ENCODE assay signal across 26 cellular contexts in genomic region chr19:6229951-6230712, GRCh38. TPM values are rescaled to one million over a fixed set of nuclear protein-coding genes. Genes with fewer than 3 reads are reported as not detected.
DNase-seq lines count a peak whose midpoint lies in the region; ATAC-seq and TF ChIP-seq lines count a peak whose summit lies in the region.
"Had no signal": no experiment of that assay in that cellular context is flagged by ENCODE, and none has a peak within 500 bp of the region (broad histone marks: within the 10 kb centered on the region; RNA-seq: fewer than 3 reads in every experiment).

No MANE protein-coding gene starts in this region.

- no peaks in the 10 kb centered on the region for H3K27me3 Mint-ChIP-seq in Caco-2 (ENCODE audit: insufficient read depth, unreplicated experiment)
- H3K27me3 Mint-ChIP-seq: activated T-cell treated with anti-CD3 and anti-CD28 coated beads, Interleukin-2, amount 50 U/mL, for 24 hours; dendritic cell treated with granulocyte-macrophage colony-stimulating factor and Interleukin-4, amounts not matched to agents 40 ng/mL and 50 ng/mL, for 4 days had no signal

- no peaks in the 10 kb centered on the region for H3K27me3 ChIP-seq in cardiac muscle cell
- no peaks in the 10 kb centered on the region for H3K27me3 ChIP-seq in right atrium auricular region
- H3K27me3 ChIP-seq in IMR-90 (ENCODE audit: control insufficient read depth, insufficient read depth, low read length) = no peaks in the 10 kb centered on the region
- no peaks in the 10 kb centered on the region for H3K27me3 ChIP-seq in upper lobe of right lung
- no peaks in the 10 kb centered on the region for H3K27me3 ChIP-seq in Caco-2 (replicated peaks; ENCODE audit: control insufficient read depth, insufficient read depth, low read length)
- H3K27me3 ChIP-seq in WERI-Rb-1 (ENCODE audit: insufficient read depth, low read depth, severe bottlenecking) = no peaks in the 10 kb centered on the region
- H3K27me3 ChIP-seq: adrenal gland, BE2C, heart left ventricle, neutrophil, tibial artery had no signal

- no peak overlapping the region for H3K4me2 ChIP-seq in IMR-90 (ENCODE audit: low read depth, low read length)
- H3K4me2 ChIP-seq: GM23338, smooth muscle cell had no signal

- intact Hi-C loops in IMR-90 (cut with micrococcal nuclease) (loop anchor here (5.0 kb wide), 1 partner anchor 42 kb away; no protein-coding TSS in a partner anchor), upper lobe of right lung (cut with DNase I) (loop anchor here (10.0 kb wide), 1 partner anchor 45 kb away; the partner anchor contains the start of gene MLLT1), Caco-2 (cut with micrococcal nuclease; ENCODE audit: unreplicated experiment) (no loop called here)

- H3K9me3 ChIP-seq in cardiac muscle cell (ENCODE audit: low read depth) = no peaks in the 10 kb centered on the region
- H3K9me3 ChIP-seq in right atrium auricular region = no peaks in the 10 kb centered on the region
- H3K9me3 ChIP-seq in IMR-90 (ENCODE audit: control insufficient read depth, insufficient read depth, low read length) = no peaks in the 10 kb centered on the region
- no peaks in the 10 kb centered on the region for H3K9me3 ChIP-seq in upper lobe of right lung
- H3K9me3 ChIP-seq in Caco-2 = no peaks in the 10 kb centered on the region
- H3K9me3 ChIP-seq in WERI-Rb-1 (ENCODE audit: severe bottlenecking) = no peaks in the 10 kb centered on the region
- H3K9me3 ChIP-seq: adrenal gland, BE2C, heart left ventricle, mucosa of descending colon, neutrophil, tibial artery had no signal

- dilution Hi-C loops in IMR-90 (cut with HindIII; ENCODE audit: low sequenced_read_pairs, unreplicated experiment) = no loop called here

- POLR2A ChIA-PET in IMR-90 (lab: Charles Lee; ENCODE audit: unreplicated experiment) (no interaction called here), Caco-2 (lab: Charles Lee) (no interaction called here)

- H3K9ac ChIP-seq in IMR-90 (ENCODE audit: low read depth, low read length) = no peak overlapping the region

- in situ Hi-C loops in IMR-90 (cut with MboI; ENCODE audit: low sequenced_read_pairs) = loop anchor here (10.0 kb wide), 1 partner anchor 45 kb away; the partner anchor contains the start of gene MLLT1

- no peak overlapping the region for H3K23ac ChIP-seq in IMR-90 (ENCODE audit: low read depth, low read length)

- H3K18ac ChIP-seq in IMR-90 (ENCODE audit: low read depth, low read length) = no peak overlapping the region

- no peak overlapping the region for H2BK20ac ChIP-seq in IMR-90 (ENCODE audit: low read depth, low read length)

- no peak for TF ChIP-seq CTCF in cardiac muscle cell (IDR thresholded peaks at IDR 0.05; ENCODE audit: low read depth, low read length)
- no peak for TF ChIP-seq CTCF in right atrium auricular region (IDR thresholded peaks at IDR 0.05)
- no peak for TF ChIP-seq CTCF in IMR-90 (conservative IDR thresholded peaks at IDR 0.05; ENCODE audit: low read depth, low read length)
- no peak for TF ChIP-seq CTCF in upper lobe of right lung (IDR thresholded peaks at IDR 0.05)
- no peak for TF ChIP-seq CTCF in Caco-2 (IDR thresholded peaks at IDR 0.05; ENCODE audit: insufficient read depth in 1 of 2, low read depth in 1 of 2, low read length in 1 of 2, severe bottlenecking in 1 of 2, unreplicated experiment in 1 of 2)
- TF ChIP-seq CTCF in WERI-Rb-1 (IDR thresholded peaks at IDR 0.05; ENCODE audit: low read depth, low read length) = no peak

- no peak overlapping the region for H3K14ac ChIP-seq in IMR-90 (replicated peaks; ENCODE audit: low read depth, low read length)

- H3K9me1 ChIP-seq in IMR-90 (ENCODE audit: insufficient read depth, low read length) = peaks cover 37% of the 10 kb centered on the region

- H2AK9ac ChIP-seq in IMR-90 (replicated peaks; ENCODE audit: low read depth, low read length, poor library complexity) = no peak overlapping the region

- BruUV-seq in IMR-90 (replicated peaks; lab: Mats Ljungman, UMichigan) (no TSS peak), Caco-2 (replicated peaks; lab: Mats Ljungman, UMichigan) (no TSS peak)

- H4K91ac ChIP-seq in IMR-90 (ENCODE audit: insufficient read depth, low read depth, low read length) = no peak overlapping the region

- CTCF ChIA-PET in IMR-90 (lab: Yijun Ruan, JAX) = interaction anchor here (1.4 kb wide), 1 partner anchor 12 kb away, joined by 4 read pairs; no protein-coding TSS in a partner anchor
- CTCF ChIA-PET in Caco-2 (lab: Charles Lee) = no interaction called here

- no peak overlapping the region for H3K56ac ChIP-seq in IMR-90 (ENCODE audit: extremely low read depth, insufficient read depth, low read length)

- H2BK120ac ChIP-seq in IMR-90 (ENCODE audit: low read depth, low read length) = no peak overlapping the region

- peaks cover 23% of the 10 kb centered on the region for H3K4me1 ChIP-seq in cardiac muscle cell (ENCODE audit: low read depth)
- H3K4me1 ChIP-seq in right atrium auricular region = peaks cover 4 to 48% of the 10 kb centered on the region in 2 donors
- peaks cover 28% of the 10 kb centered on the region for H3K4me1 ChIP-seq in IMR-90 (ENCODE audit: control insufficient read depth, insufficient read depth, low read length)
- peaks cover 35% of the 10 kb centered on the region for H3K4me1 ChIP-seq in upper lobe of right lung
- H3K4me1 ChIP-seq in Caco-2 = no peaks in the 10 kb centered on the region

- peaks cover 36 to 83% of the 10 kb centered on the region in 2 experiments for H3K79me1 ChIP-seq in IMR-90 (ENCODE audit: low read depth in 1 of 2, low read length in 2 of 2)

- no peaks in the 10 kb centered on the region for H3K9me3 Mint-ChIP-seq in Caco-2 (ENCODE audit: unreplicated experiment)
- H3K9me3 Mint-ChIP-seq: activated T-cell treated with anti-CD3 and anti-CD28 coated beads, Interleukin-2, amount 50 U/mL, for 24 hours; dendritic cell treated with granulocyte-macrophage colony-stimulating factor and Interleukin-4, amounts not matched to agents 40 ng/mL and 50 ng/mL, for 4 days; GM23338 had no signal

- H3K4ac ChIP-seq in IMR-90 (ENCODE audit: low read depth, low read length) = no peak overlapping the region

- peak overlapping the region; percentile 57 for H3K27ac ChIP-seq in cardiac muscle cell
- no peak overlapping the region for H3K27ac ChIP-seq in right atrium auricular region
- H3K27ac ChIP-seq in IMR-90 (ENCODE audit: insufficient read depth, low read length) = no peak overlapping the region
- no peak overlapping the region for H3K27ac ChIP-seq in upper lobe of right lung
- H3K27ac ChIP-seq in WERI-Rb-1 = no peak overlapping the region
- H3K27ac ChIP-seq: adrenal gland, heart left ventricle, neutrophil, tibial artery had no signal

- H2BK5ac ChIP-seq in IMR-90 (ENCODE audit: low read depth, low read length, poor library complexity, severe bottlenecking) = peak overlapping the region; percentile 52

- no peak overlapping the region for H4K5ac ChIP-seq in IMR-90 (ENCODE audit: low read depth, low read length)

- 0 out of 3 replicates have a peak overlapping the region, but pooled peaks have one; percentile 20 for H2BK15ac ChIP-seq in IMR-90 (ENCODE audit: low read depth, low read length)

- no peak for TF ChIP-seq RAD21 in IMR-90 (IDR thresholded peaks at IDR 0.05; ENCODE audit: low read length)

- peaks cover 50% of the 10 kb centered on the region for H3K36me3 Mint-ChIP-seq in Caco-2 (ENCODE audit: insufficient read depth, unreplicated experiment)

- H3K4me1 Mint-ChIP-seq in Caco-2 (ENCODE audit: low read depth, unreplicated experiment) = no peaks in the 10 kb centered on the region

- TF ChIP-seq POLR2A in IMR-90 (IDR thresholded peaks at IDR 0.05; ENCODE audit: low read depth, low read length) = no peak

- no peak for ATAC-seq in IMR-90 (ENCODE audit: low read depth)
- ATAC-seq in upper lobe of right lung = no peak
- ATAC-seq: GM23338, heart left ventricle, mucosa of descending colon had no signal

- peaks cover 69% of the 10 kb centered on the region for H4K20me1 ChIP-seq in IMR-90 (ENCODE audit: insufficient read depth, low read length)

- no peak for DNase-seq in cardiac muscle cell (ENCODE audit: low read depth in 1 of 2, low spot score in 1 of 2)
- no peak for DNase-seq in right atrium auricular region (ENCODE audit: low spot score)
- DNase-seq in IMR-90 = no peak
- peak; percentile 39 for DNase-seq in kidney tubule cell (ENCODE audit: low spot score)
- DNase-seq in upper lobe of right lung = peak; percentile 63
- no peak for DNase-seq in Caco-2
- no peak for DNase-seq in NCI-H526 (lab: John Stamatoyannopoulos, UW)
- no peak for DNase-seq in WERI-Rb-1
- DNase-seq: activated CD4-positive, CD25-positive, alpha-beta regulatory T cell treated with anti-CD3 and anti-CD28 coated beads, Interleukin-2, amount 50 U/mL, for 72 hours; activated CD8-positive, alpha-beta memory T cell treated with anti-CD3 and anti-CD28 coated beads for 24 hours; activated T-cell treated with anti-CD3 and anti-CD28 coated beads, Interleukin-2, amount 50 U/mL, for 24 hours; adrenal gland; KBM-7; mucosa of descending colon; MV-4-11; SHP77 treated with DMSO at 0.1 percent for 48 hours; stimulated activated CD4-positive, alpha-beta T cell treated with anti-CD3 and anti-CD28 coated beads, Interleukin-2, amount 100 ng/mL, for 48 hours; stimulated activated naive CD4-positive, alpha-beta T cell treated with Interleukin-2 at 50 U/mL for 16 hours; SW 1271; tibial artery had no signal

- H3K4me3 Mint-ChIP-seq in Caco-2 (ENCODE audit: unreplicated experiment) = no peak overlapping the region
- H3K4me3 Mint-ChIP-seq: activated T-cell treated with anti-CD3 and anti-CD28 coated beads, Interleukin-2, amount 50 U/mL, for 24 hours; dendritic cell treated with granulocyte-macrophage colony-stimulating factor and Interleukin-4, amounts not matched to agents 40 ng/mL and 50 ng/mL, for 4 days; GM23338 had no signal

- H3K36me3 ChIP-seq in cardiac muscle cell = peaks cover 16% of the 10 kb centered on the region
- H3K36me3 ChIP-seq in right atrium auricular region = peaks cover 25% of the 10 kb centered on the region
- H3K36me3 ChIP-seq in IMR-90 (ENCODE audit: control insufficient read depth, insufficient read depth, low read length) = peaks cover 32% of the 10 kb centered on the region
- peaks cover 33% of the 10 kb centered on the region for H3K36me3 ChIP-seq in upper lobe of right lung
- no peaks in the 10 kb centered on the region for H3K36me3 ChIP-seq in Caco-2 (ENCODE audit: control insufficient read depth, insufficient read depth, low read length)
- peaks cover 53% of the 10 kb centered on the region for H3K36me3 ChIP-seq in WERI-Rb-1

- H4K8ac ChIP-seq in IMR-90 (ENCODE audit: low read depth in 2 of 2, low read length in 2 of 2) = no peak overlapping the region

- H2AFZ ChIP-seq in IMR-90 (replicated peaks; ENCODE audit: low read length, poor library complexity) = no peak overlapping the region
- H2AFZ ChIP-seq: GM23338 had no signal

- H3K4me3 ChIP-seq in cardiac muscle cell (no peak overlapping the region), right atrium auricular region (no peak overlapping the region), IMR-90 (ENCODE audit: insufficient read depth, low read depth, low read length) (no peak overlapping the region), upper lobe of right lung (no peak overlapping the region), Caco-2 (ENCODE audit: low read depth, low read length) (no peak overlapping the region), WERI-Rb-1 (ENCODE audit: low read depth, low read length) (no peak overlapping the region)
- H3K4me3 ChIP-seq: adrenal gland, GM23338, heart left ventricle, mucosa of descending colon, smooth muscle cell, tibial artery had no signal

- WGBS in IMR-90 (ENCODE audit: extremely low coverage in 2 of 2, insufficient read length in 1 of 2), 2 experiments = 95% methylated on average over 29 of the region's 43 CpGs; no CpG with 5 or more reads in 1 of the 2 experiments

- peak overlapping the region; percentile 8; the same call in 1 of the 2 replicates for H2AK5ac ChIP-seq in IMR-90 (ENCODE audit: low read depth, low read length)

- no peak overlapping the region for H3K27ac Mint-ChIP-seq in Caco-2 (ENCODE audit: unreplicated experiment)
- H3K27ac Mint-ChIP-seq: dendritic cell treated with granulocyte-macrophage colony-stimulating factor and Interleukin-4, amounts not matched to agents 40 ng/mL and 50 ng/mL, for 4 days had no signal

RNA-seq across cellular contexts. Expression of gene MLLT1, which starts 49.6 kb away (rescaled TPM):
- total RNA-seq in cardiac muscle cell (46.9 and 54.1 TPM in 2 replicates), right atrium auricular region (10 to 100 TPM; 21.2 to 36.9 TPM), IMR-90 (2012; rRNA removed) (1.3 and 1.7 TPM in 2 replicates), upper lobe of right lung (73.4 TPM), Caco-2 (2022) (60.0 and 63.2 TPM in 2 replicates)
- polyA plus RNA-seq in cardiac muscle cell (25.7 and 31.1 TPM in 2 replicates), IMR-90 (2012; rRNA removed) (30.6 and 45.4 TPM in 2 replicates)
- polyA plus RNA-seq in IMR-90 (2012; cell fraction: cytosol; rRNA removed) = 19.2 and 30.8 TPM in 2 replicates
- polyA plus RNA-seq in IMR-90 (2012; cell fraction: nucleus; rRNA removed; ENCODE audit: low replicate concordance) = 39.7 and 78.9 TPM in 2 replicates

Comparison
In these comparisons a context has a peak if more than half of its experiments do, and no peak if none do; other contexts are left out.
1. DNase-seq: peak in kidney tubule cell (single experiment) and upper lobe of right lung (single experiment); none in cardiac muscle cell (0 of 2), right atrium auricular region (single experiment), IMR-90 (single experiment), Caco-2 (0 of 2), NCI-H526 (0 of 2) and WERI-Rb-1 (single experiment).